7 cellular contexts compared by ENCODE assay signal in the genomic region with DNA sequence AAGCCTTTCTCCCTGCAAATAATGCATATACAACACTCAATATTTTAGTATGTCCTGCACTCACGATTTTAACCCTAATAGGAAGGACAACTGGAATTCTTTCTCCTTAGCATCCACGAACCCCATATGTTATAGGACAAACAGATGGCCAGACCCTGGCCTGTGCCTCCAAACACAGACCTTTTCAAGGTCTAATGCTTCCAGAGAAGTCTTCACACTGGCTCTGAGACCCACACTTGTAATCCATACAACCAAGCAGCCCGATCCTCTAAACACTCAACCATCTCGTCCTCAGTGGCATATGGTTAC. TPM values are rescaled to one million over a fixed set of nuclear protein-coding genes. Genes with fewer than 3 reads are reported as not detected.
A peak's percentile ranks its signal among the peaks of the same experiment; 100 is the strongest.
DNase-seq lines count a peak whose midpoint lies in the region; ATAC-seq, FAIRE-seq and TF ChIP-seq lines count a peak whose summit lies in the region.

No MANE protein-coding gene starts in this region.

- peak overlapping the region; percentile 94 for H3K9ac ChIP-seq in iPS-20b (ENCODE audit: low read depth, low read length)

- peak overlapping the region; percentile 99 for H3K4me3 ChIP-seq in WI38 (ENCODE audit: low read depth, low read length)
- peak overlapping the region; percentile 97 for H3K4me3 ChIP-seq in iPS-20b (ENCODE audit: low read length)

- H3K4me1 ChIP-seq in iPS-20b (ENCODE audit: insufficient read depth, low read length), result peaks cover 5% of the 10 kb centered on the region; the same call in 1 of the 2 replicates

- DNase-seq in H54 (ENCODE audit: insufficient read length, low spot score) (no peak), NCI-H2196 treated with DMSO at 0.1 percent for 48 hours (lab: John Stamatoyannopoulos, UW; ENCODE audit: unreplicated experiment) (no peak)
- no peak for DNase-seq in central memory CD4-positive, alpha-beta T cell

- no peak for TF ChIP-seq CTCF in WI38 (IDR thresholded peaks at IDR 0.05; ENCODE audit: low read depth, low read length)

- H3K36me3 ChIP-seq in iPS-20b (ENCODE audit: insufficient read depth, low read depth, low read length), result peaks cover 37% of the 10 kb centered on the region

- FAIRE-seq in H54 (lab: Jason Lieb, UNC), result peak; percentile 36

- ATAC-seq in HG03460 (IDR thresholded peaks at IDR 0.05; ENCODE audit: unreplicated experiment), result no peak

- H3K27me3 ChIP-seq in iPS-20b (ENCODE audit: insufficient read depth, low read length), result no peaks in the 10 kb centered on the region

- H3K9me3 ChIP-seq in iPS-20b (ENCODE audit: insufficient read depth, low read depth, low read length), result no peaks in the 10 kb centered on the region

- no peak for TF ChIP-seq POLR2A in H54 (IDR thresholded peaks at IDR 0.05; ENCODE audit: low read depth, low read length)

- H3K27ac ChIP-seq in iPS-20b (ENCODE audit: low read length), result peak overlapping the region; percentile 55
- peak overlapping the region; percentile 83 for H3K27ac ChIP-seq in temporal lobe (ENCODE audit: low read depth, low read length)

RNA-seq across cellular contexts. Expression of gene SLC2A3, which starts 0.6 kb away (rescaled TPM):
- total RNA-seq in temporal lobe, result 48.4 TPM
